Comparison of ENCODE assay signal across 12 cellular contexts in genomic region chr3:106963446-106963845, GRCh38.
DNase-seq lines count a peak whose midpoint lies in the region; ATAC-seq, FAIRE-seq and TF ChIP-seq lines count a peak whose summit lies in the region.
"Had no signal": no experiment of that assay in that cellular context is flagged by ENCODE, and none has a peak within 500 bp of the region (broad histone marks: within the 10 kb centered on the region; RNA-seq: fewer than 3 reads in every experiment).

No MANE protein-coding gene starts in this region.

- H3K9me3 ChIP-seq in right atrium auricular region (no peaks in the 10 kb centered on the region), HepG2 (ENCODE audit: low read length) (no peaks in the 10 kb centered on the region), tibial artery (no peaks in the 10 kb centered on the region)
- H3K9me3 ChIP-seq: upper lobe of left lung had no signal

- no peak overlapping the region for H3K4me2 ChIP-seq in HepG2 (ENCODE audit: low read depth, low read length)

- no peaks in the 10 kb centered on the region for H3K79me2 ChIP-seq in HepG2 (ENCODE audit: insufficient read depth, low read length)

- H3K27me3 ChIP-seq in right atrium auricular region: no peaks in the 10 kb centered on the region
- H3K27me3 ChIP-seq in HepG2 (ENCODE audit: control insufficient read depth in 1 of 2, insufficient read depth in 2 of 2, low read length in 2 of 2): no peaks in the 10 kb centered on the region
- no peaks in the 10 kb centered on the region for H3K27me3 ChIP-seq in tibial artery
- H3K27me3 ChIP-seq: upper lobe of left lung had no signal

- TF ChIP-seq CTCF in right atrium auricular region (IDR thresholded peaks at IDR 0.05) (no peak), HepG2 (CRISPR knock-in tag; IDR thresholded peaks at IDR 0.05) (no peak), tibial artery (IDR thresholded peaks at IDR 0.05) (no peak)

- WGBS in HepG2 (ENCODE audit: low lambda C conversion rate): 0% methylated on average over 1 of the region's 1 CpG

- H3K36me3 ChIP-seq in right atrium auricular region (no peaks in the 10 kb centered on the region), HepG2 (replicated peaks in 1 of 2; ENCODE audit: control insufficient read depth in 1 of 2, insufficient read depth in 2 of 2, low read length in 2 of 2) (no peaks in the 10 kb centered on the region), tibial artery (no peaks in the 10 kb centered on the region)
- H3K36me3 ChIP-seq: upper lobe of left lung had no signal

- POLR2A ChIA-PET in HepG2 (lab: Yijun Ruan, JAX): interaction anchor here (0.7 kb wide), 1 partner anchor 1611 kb away, joined by 3 read pairs; no protein-coding TSS in a partner anchor

- peaks cover 0 to 10% of the 10 kb centered on the region in 2 donors for H3K4me1 ChIP-seq in right atrium auricular region
- H3K4me1 ChIP-seq in HepG2 (ENCODE audit: insufficient read depth, low read length): no peaks in the 10 kb centered on the region
- peaks cover 0 to 37% (median 15%) of the 10 kb centered on the region in 4 donors for H3K4me1 ChIP-seq in tibial artery

- H3K27ac ChIP-seq in right atrium auricular region (peak overlapping the region in 1 of 2 donors; percentile 41), HepG2 (ENCODE audit: extremely low read length, insufficient read depth, low read length) (no peak overlapping the region), tibial artery (peak overlapping the region in 1 of 2 donors; percentile 31)
- H3K27ac ChIP-seq: upper lobe of left lung had no signal

- no peaks in the 10 kb centered on the region for H4K20me1 ChIP-seq in HepG2 (ENCODE audit: insufficient read depth, low read length)

- no peak overlapping the region for H3K4me3 ChIP-seq in right atrium auricular region
- no peak overlapping the region for H3K4me3 ChIP-seq in HepG2 (replicated peaks in 1 of 3; ENCODE audit: insufficient read depth in 1 of 3, low read depth in 2 of 3, low read length in 3 of 3)
- no peak overlapping the region for H3K4me3 ChIP-seq in tibial artery
- H3K4me3 ChIP-seq: upper lobe of left lung had no signal

- TF ChIP-seq EP300 in HepG2 (IDR thresholded peaks at IDR 0.05; ENCODE audit: low read depth in 2 of 2, low read length in 2 of 2): no peak
- TF ChIP-seq EP300 in HepG2 (CRISPR knock-in tag; IDR thresholded peaks at IDR 0.05; ENCODE audit: borderline replicate concordance): no peak

- CTCF ChIA-PET in HepG2 (lab: Yijun Ruan, JAX; ENCODE audit: low intra/inter-chr PET ratio, low total read pairs): no interaction called here

- in situ Hi-C loops in HepG2 (cut with HindIII; ENCODE audit: extremely low pct_ligation_motif_present, low pct_unique_long_range_greater_than_20kb): no loop called here

- ATAC-seq in Right ventricle myocardium inferior (peak; percentile 72), HepG2 (no peak), GM19395 (IDR thresholded peaks at IDR 0.05; ENCODE audit: unreplicated experiment) (no peak), HG02588 (IDR thresholded peaks at IDR 0.05; ENCODE audit: unreplicated experiment) (no peak)

- no peak overlapping the region for H3K9ac ChIP-seq in HepG2 (ENCODE audit: insufficient read depth, low read depth, low read length)

- BruUV-seq in HepG2 (replicated peaks; lab: Mats Ljungman, UMichigan): no TSS peak

- FAIRE-seq in HepG2 (lab: Jason Lieb, UNC): no peak
- FAIRE-seq in frontal cortex (lab: Jason Lieb, UNC): no peak
- FAIRE-seq: G401.6 had no signal

- intact Hi-C loops in Right ventricle myocardium inferior (cut with DNase I): no loop called here
- intact Hi-C loops in HepG2 (cut with micrococcal nuclease; ENCODE audit: unreplicated experiment): no loop called here
- intact Hi-C loops in tibial artery (cut with DNase I; ENCODE audit: low total_unique reads): no loop called here

- TF ChIP-seq RAD21 in HepG2 (CRISPR knock-in tag; IDR thresholded peaks at IDR 0.05): no peak

- no peak for TF ChIP-seq POLR2A in HepG2 (IDR thresholded peaks at IDR 0.05; ENCODE audit: insufficient read depth in 1 of 2, low read depth in 2 of 2, low read length in 2 of 2)

- no peak overlapping the region for H2AFZ ChIP-seq in HepG2 (ENCODE audit: low read length)

- DNase-seq in Right ventricle myocardium inferior (ENCODE audit: missing footprints) (no peak), right atrium auricular region (ENCODE audit: low spot score) (no peak), dedifferentiated amniotic fluid mesenchymal stem cell (ENCODE audit: extremely low spot score) (peak; percentile 65), HepG2 (ENCODE audit: low spot score) (no peak), tibial artery (no peak), frontal cortex (ENCODE audit: low spot score in 2 of 2) (no peak)
- DNase-seq: activated effector memory CD4-positive, alpha-beta T cell treated with anti-CD3 and anti-CD28 coated beads, Interleukin-2, amount 50 U/mL, for 16 hours; Kasumi-1; upper lobe of left lung had no signal

TF ChIP-seq in HepG2, 621 proteins besides CTCF, POLR2A, EP300 and RAD21:
- TF ChIP-seq MAFK (conservative IDR thresholded peaks at IDR 0.05 in 1 of 2, IDR thresholded peaks at IDR 0.05 in 1 of 2; ENCODE audit: low read length in 2 of 2): peak; percentile 54 to 57; a peak in 3 of 4 replicates
- TF ChIP-seq ZSCAN30 (CRISPR knock-in tag; IDR thresholded peaks at IDR 0.05): no peak
- peak; percentile 41; the same call in 1 of the 2 replicates for TF ChIP-seq MAFF (IDR thresholded peaks at IDR 0.05; ENCODE audit: low read depth, low read length)
